Comparison of ENCODE assay signal across 1 cellular context in genomic region chr16:66483689-66484452, GRCh38.
TF ChIP-seq lines count a peak whose summit lies in the region.

No MANE protein-coding gene starts in this region.

TF ChIP-seq in HepG2, 621 proteins besides CTCF, POLR2A, EP300 and RAD21 (continued from another document and continues in another):
- TF ChIP-seq CREB1 (IDR thresholded peaks at IDR 0.05) (no peak), CREB1 (CRISPR knock-in tag; IDR thresholded peaks at IDR 0.05) (no peak), MAZ (IDR thresholded peaks at IDR 0.05; ENCODE audit: borderline replicate concordance, low read depth, low read length) (peak; percentile 85), MAZ (CRISPR knock-in tag; IDR thresholded peaks at IDR 0.05; ENCODE audit: low read depth) (peak; percentile 68), RORA (CRISPR knock-in tag; IDR thresholded peaks at IDR 0.05) (no peak), HNRNPL (IDR thresholded peaks at IDR 0.05; ENCODE audit: low read depth, low read length) (no peak), ZNF614 (CRISPR knock-in tag; IDR thresholded peaks at IDR 0.05; ENCODE audit: borderline replicate concordance) (no peak), SKIL (CRISPR knock-in tag; IDR thresholded peaks at IDR 0.05; ENCODE audit: borderline replicate concordance) (no peak), SCMH1 (CRISPR knock-in tag; IDR thresholded peaks at IDR 0.05; ENCODE audit: borderline replicate concordance) (no peak), ZBTB20 (CRISPR knock-in tag; IDR thresholded peaks at IDR 0.05; ENCODE audit: borderline replicate concordance, low read depth) (no peak), ZNF3 (CRISPR knock-in tag; IDR thresholded peaks at IDR 0.05) (no peak), GATAD1 (CRISPR knock-in tag; IDR thresholded peaks at IDR 0.05) (peak; percentile 50; the same call in 1 of the 2 replicates), ATRX (CRISPR knock-in tag; IDR thresholded peaks at IDR 0.05; ENCODE audit: borderline replicate concordance) (no peak), ZNF414 (CRISPR knock-in tag; IDR thresholded peaks at IDR 0.05) (no peak), EHMT2 (IDR thresholded peaks at IDR 0.05; ENCODE audit: borderline replicate concordance, low read depth, low read length) (no peak), NKX3-1 (CRISPR knock-in tag; IDR thresholded peaks at IDR 0.05) (no peak), SMARCC2 (IDR thresholded peaks at IDR 0.05) (no peak), ZNF652 (CRISPR knock-in tag; IDR thresholded peaks at IDR 0.05; ENCODE audit: borderline replicate concordance, low read depth) (no peak), LRRFIP1 (CRISPR knock-in tag; conservative IDR thresholded peaks at IDR 0.05) (no peak), CEBPG (CRISPR knock-in tag; IDR thresholded peaks at IDR 0.05) (peak; percentile 12; the same call in 1 of the 2 replicates), PRDM15 (CRISPR knock-in tag; IDR thresholded peaks at IDR 0.05) (no peak), PHF20 (CRISPR knock-in tag; IDR thresholded peaks at IDR 0.05) (no peak), MATR3 (CRISPR knock-in tag; IDR thresholded peaks at IDR 0.05) (no peak), ZBTB42 (CRISPR knock-in tag; IDR thresholded peaks at IDR 0.05) (no peak), ZBTB38 (CRISPR knock-in tag; IDR thresholded peaks at IDR 0.05) (0 out of 2 replicates have a peak, but pooled peaks have one; percentile 32), MTERF4 (CRISPR knock-in tag; IDR thresholded peaks at IDR 0.05) (peak; percentile 62; the same call in 1 of the 2 replicates), ZUFSP (CRISPR knock-in tag; IDR thresholded peaks at IDR 0.05; ENCODE audit: borderline replicate concordance) (no peak), CHD4 (IDR thresholded peaks at IDR 0.05; ENCODE audit: borderline replicate concordance, low read length) (no peak), TCF12 (IDR thresholded peaks at IDR 0.05) (no peak), TCF12 (CRISPR knock-in tag; IDR thresholded peaks at IDR 0.05) (no peak), ELF1 (CRISPR knock-in tag; IDR thresholded peaks at IDR 0.05) (no peak; the same call in 1 of the 2 replicates), HIC2 (CRISPR knock-in tag; IDR thresholded peaks at IDR 0.05; ENCODE audit: low read depth) (no peak)
- TF ChIP-seq, protein P1, sequence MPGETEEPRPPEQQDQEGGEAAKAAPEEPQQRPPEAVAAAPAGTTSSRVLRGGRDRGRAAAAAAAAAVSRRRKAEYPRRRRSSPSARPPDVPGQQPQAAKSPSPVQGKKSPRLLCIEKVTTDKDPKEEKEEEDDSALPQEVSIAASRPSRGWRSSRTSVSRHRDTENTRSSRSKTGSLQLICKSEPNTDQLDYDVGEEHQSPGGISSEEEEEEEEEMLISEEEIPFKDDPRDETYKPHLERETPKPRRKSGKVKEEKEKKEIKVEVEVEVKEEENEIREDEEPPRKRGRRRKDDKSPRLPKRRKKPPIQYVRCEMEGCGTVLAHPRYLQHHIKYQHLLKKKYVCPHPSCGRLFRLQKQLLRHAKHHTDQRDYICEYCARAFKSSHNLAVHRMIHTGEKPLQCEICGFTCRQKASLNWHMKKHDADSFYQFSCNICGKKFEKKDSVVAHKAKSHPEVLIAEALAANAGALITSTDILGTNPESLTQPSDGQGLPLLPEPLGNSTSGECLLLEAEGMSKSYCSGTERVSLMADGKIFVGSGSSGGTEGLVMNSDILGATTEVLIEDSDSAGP (CRISPR knock-in tag; IDR thresholded peaks at IDR 0.05; ENCODE audit: borderline replicate concordance) = peak; percentile 62; the same call in 1 of the 2 replicates
- TF ChIP-seq, protein P2, sequence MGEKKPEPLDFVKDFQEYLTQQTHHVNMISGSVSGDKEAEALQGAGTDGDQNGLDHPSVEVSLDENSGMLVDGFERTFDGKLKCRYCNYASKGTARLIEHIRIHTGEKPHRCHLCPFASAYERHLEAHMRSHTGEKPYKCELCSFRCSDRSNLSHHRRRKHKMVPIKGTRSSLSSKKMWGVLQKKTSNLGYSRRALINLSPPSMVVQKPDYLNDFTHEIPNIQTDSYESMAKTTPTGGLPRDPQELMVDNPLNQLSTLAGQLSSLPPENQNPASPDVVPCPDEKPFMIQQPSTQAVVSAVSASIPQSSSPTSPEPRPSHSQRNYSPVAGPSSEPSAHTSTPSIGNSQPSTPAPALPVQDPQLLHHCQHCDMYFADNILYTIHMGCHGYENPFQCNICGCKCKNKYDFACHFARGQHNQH (CRISPR knock-in tag; IDR thresholded peaks at IDR 0.05) = peak; percentile 63; the same call in 1 of the 2 replicates
- TF ChIP-seq, protein P3, sequence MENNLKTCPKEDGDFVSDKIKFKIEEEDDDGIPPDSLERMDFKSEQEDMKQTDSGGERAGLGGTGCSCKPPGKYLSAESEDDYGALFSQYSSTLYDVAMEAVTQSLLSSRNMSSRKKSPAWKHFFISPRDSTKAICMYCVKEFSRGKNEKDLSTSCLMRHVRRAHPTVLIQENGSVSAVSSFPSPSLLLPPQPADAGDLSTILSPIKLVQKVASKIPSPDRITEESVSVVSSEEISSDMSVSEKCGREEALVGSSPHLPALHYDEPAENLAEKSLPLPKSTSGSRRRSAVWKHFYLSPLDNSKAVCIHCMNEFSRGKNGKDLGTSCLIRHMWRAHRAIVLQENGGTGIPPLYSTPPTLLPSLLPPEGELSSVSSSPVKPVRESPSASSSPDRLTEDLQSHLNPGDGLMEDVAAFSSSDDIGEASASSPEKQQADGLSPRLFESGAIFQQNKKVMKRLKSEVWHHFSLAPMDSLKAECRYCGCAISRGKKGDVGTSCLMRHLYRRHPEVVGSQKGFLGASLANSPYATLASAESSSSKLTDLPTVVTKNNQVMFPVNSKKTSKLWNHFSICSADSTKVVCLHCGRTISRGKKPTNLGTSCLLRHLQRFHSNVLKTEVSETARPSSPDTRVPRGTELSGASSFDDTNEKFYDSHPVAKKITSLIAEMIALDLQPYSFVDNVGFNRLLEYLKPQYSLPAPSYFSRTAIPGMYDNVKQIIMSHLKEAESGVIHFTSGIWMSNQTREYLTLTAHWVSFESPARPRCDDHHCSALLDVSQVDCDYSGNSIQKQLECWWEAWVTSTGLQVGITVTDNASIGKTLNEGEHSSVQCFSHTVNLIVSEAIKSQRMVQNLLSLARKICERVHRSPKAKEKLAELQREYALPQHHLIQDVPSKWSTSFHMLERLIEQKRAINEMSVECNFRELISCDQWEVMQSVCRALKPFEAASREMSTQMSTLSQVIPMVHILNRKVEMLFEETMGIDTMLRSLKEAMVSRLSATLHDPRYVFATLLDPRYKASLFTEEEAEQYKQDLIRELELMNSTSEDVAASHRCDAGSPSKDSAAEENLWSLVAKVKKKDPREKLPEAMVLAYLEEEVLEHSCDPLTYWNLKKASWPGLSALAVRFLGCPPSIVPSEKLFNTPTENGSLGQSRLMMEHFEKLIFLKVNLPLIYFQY (CRISPR knock-in tag; IDR thresholded peaks at IDR 0.05; ENCODE audit: borderline replicate concordance) = peak; percentile 61; the same call in 1 of the 2 replicates
- TF ChIP-seq, protein P4, sequence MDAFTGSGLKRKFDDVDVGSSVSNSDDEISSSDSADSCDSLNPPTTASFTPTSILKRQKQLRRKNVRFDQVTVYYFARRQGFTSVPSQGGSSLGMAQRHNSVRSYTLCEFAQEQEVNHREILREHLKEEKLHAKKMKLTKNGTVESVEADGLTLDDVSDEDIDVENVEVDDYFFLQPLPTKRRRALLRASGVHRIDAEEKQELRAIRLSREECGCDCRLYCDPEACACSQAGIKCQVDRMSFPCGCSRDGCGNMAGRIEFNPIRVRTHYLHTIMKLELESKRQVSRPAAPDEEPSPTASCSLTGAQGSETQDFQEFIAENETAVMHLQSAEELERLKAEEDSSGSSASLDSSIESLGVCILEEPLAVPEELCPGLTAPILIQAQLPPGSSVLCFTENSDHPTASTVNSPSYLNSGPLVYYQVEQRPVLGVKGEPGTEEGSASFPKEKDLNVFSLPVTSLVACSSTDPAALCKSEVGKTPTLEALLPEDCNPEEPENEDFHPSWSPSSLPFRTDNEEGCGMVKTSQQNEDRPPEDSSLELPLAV (CRISPR knock-in tag; conservative IDR thresholded peaks at IDR 0.05; ENCODE audit: low read depth) = no peak
